11 cellular contexts compared by ENCODE assay signal in genomic region chr14:68943107-68943506, GRCh38. TPM values are rescaled to one million over a fixed set of nuclear protein-coding genes. Genes with fewer than 3 reads are reported as not detected.
A peak's percentile ranks its signal among the peaks of the same experiment; 100 is the strongest.
DNase-seq lines count a peak whose midpoint lies in the region; ATAC-seq and TF ChIP-seq lines count a peak whose summit lies in the region.
"Had no signal": no experiment of that assay in that cellular context is flagged by ENCODE, and none has a peak within 500 bp of the region (broad histone marks: within the 10 kb centered on the region; RNA-seq: fewer than 3 reads in every experiment).

No MANE protein-coding gene starts in this region.

- 86% methylated on average over 10 of the region's 10 CpGs for WGBS in HUES64

- H3K4me3 ChIP-seq in HUES64 (ENCODE audit: low read length) (no peak overlapping the region), muscle layer of colon (ENCODE audit: low read depth in 1 of 2, low read length in 2 of 2) (peak overlapping the region in 1 of 2 donors; percentile 16), thoracic aorta (no peak overlapping the region)

- DNase-seq in caudate nucleus (lab: John Stamatoyannopoulos, UW) (no peak), thoracic aorta (ENCODE audit: low spot score) (no peak), SKM-1 treated with dmso at 0.1 percent for 144 hours (lab: John Stamatoyannopoulos, UW; ENCODE audit: unreplicated experiment) (no peak), cerebellum (ENCODE audit: low spot score) (no peak)
- DNase-seq: activated naive CD8-positive, alpha-beta T cell treated with anti-CD3 and anti-CD28 coated beads, Interleukin-2, amount 10 ng/mL, durations not matched to agents 7 days and 5 days; effector CD8-positive, alpha-beta T cell; glutamatergic neuron; SHP77 had no signal

- H3K27ac ChIP-seq in HUES64 (ENCODE audit: low read depth, low read length) (peak overlapping the region; percentile 56), caudate nucleus (ENCODE audit: low read depth, low read length) (peak overlapping the region; percentile 52), muscle layer of colon (ENCODE audit: low read depth, low read length) (peak overlapping the region; percentile 85), thoracic aorta (peak overlapping the region; percentile 94 to 97)

- TF ChIP-seq CTCF in thoracic aorta (IDR thresholded peaks at IDR 0.05), result no peak

- H3K9me3 ChIP-seq in HUES64 (ENCODE audit: insufficient read depth, low read depth, low read length) (no peaks in the 10 kb centered on the region), muscle layer of colon (ENCODE audit: low read length) (no peaks in the 10 kb centered on the region), thoracic aorta (no peaks in the 10 kb centered on the region)

- peaks cover 49% of the 10 kb centered on the region for H3K4me1 ChIP-seq in HUES64 (ENCODE audit: insufficient read depth, low read length)
- peaks cover 100% of the 10 kb centered on the region for H3K4me1 ChIP-seq in muscle layer of colon (ENCODE audit: insufficient read depth, low read length)
- peaks cover 84 to 98% of the 10 kb centered on the region in 2 donors for H3K4me1 ChIP-seq in thoracic aorta (ENCODE audit: control insufficient read depth in 1 of 2, low read depth in 2 of 2)

- H3K36me3 ChIP-seq in HUES64 (ENCODE audit: insufficient read depth, low read length), result no peaks in the 10 kb centered on the region
- H3K36me3 ChIP-seq in muscle layer of colon (ENCODE audit: insufficient read depth, low read length), result peaks cover 8% of the 10 kb centered on the region
- no peaks in the 10 kb centered on the region for H3K36me3 ChIP-seq in thoracic aorta

- ATAC-seq in thoracic aorta (ENCODE audit: insufficient number of reproducible peaks, low FRiP score, low read depth) (no peak), GM21786 (IDR thresholded peaks at IDR 0.05; ENCODE audit: unreplicated experiment) (no peak)

- no peak overlapping the region for H3K9ac ChIP-seq in HUES64 (ENCODE audit: low read depth, low read length)
- no peak overlapping the region for H3K9ac ChIP-seq in muscle layer of colon (ENCODE audit: low read length)

- H3K27me3 ChIP-seq in HUES64 (ENCODE audit: insufficient read depth, low read length) (no peaks in the 10 kb centered on the region), muscle layer of colon (ENCODE audit: control insufficient read depth in 1 of 2, insufficient read depth in 2 of 2, low read length in 2 of 2) (no peaks in the 10 kb centered on the region), thoracic aorta (replicated peaks; ENCODE audit: insufficient read depth) (no peaks in the 10 kb centered on the region)

RNA-seq across cellular contexts. Expression of gene ACTN1, which starts 36.0 kb away (rescaled TPM):
- 156 TPM for polyA plus RNA-seq in HUES64 (2013, experiment 1 of 2)
- polyA plus RNA-seq in HUES64 (2013, experiment 2 of 2), result 157 TPM
- total RNA-seq in thoracic aorta, result 1,000 to 10,000 TPM; 1,201 to 1,291 TPM
- 23.1 TPM for total RNA-seq in cerebellum

Comparison
In these comparisons a context has a peak if more than half of its experiments do, and no peak if none do; other contexts are left out.
1. RNA of gene ACTN1, which starts 36.0 kb away (total RNA-seq): 1,201 to 1,291 TPM in thoracic aorta; 23.1 TPM in cerebellum (single experiment); every median in the first group is over 10 times any median in the second.
2. Peak in every context shown above with its lines, with median percentiles within 50 percentile points of each other: H3K27ac ChIP-seq.